In the genomic region with DNA sequence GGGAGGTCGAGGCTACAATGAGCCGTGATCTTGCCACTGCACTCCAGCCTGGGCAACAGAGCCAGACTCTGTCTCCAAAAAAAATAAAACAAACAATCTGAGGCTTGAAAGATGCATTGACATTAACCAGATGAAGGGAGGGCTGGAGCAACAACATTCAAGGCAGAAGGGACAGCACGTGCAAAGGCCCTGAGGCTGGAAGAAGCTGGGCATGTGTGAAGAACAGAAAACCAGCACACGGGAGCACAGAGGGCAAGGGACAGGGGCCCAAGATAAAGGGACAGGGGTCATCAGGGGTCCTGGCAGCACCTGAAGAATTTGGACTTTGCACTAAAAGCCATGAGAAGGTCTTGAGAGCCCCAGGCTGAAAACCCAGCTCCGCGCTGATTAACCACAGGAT, we compare ENCODE assay signal across 18 cellular contexts. TPM values are rescaled to one million over a fixed set of nuclear protein-coding genes. Genes with fewer than 3 reads are reported as not detected.
DNase-seq lines count a peak whose midpoint lies in the region; ATAC-seq, FAIRE-seq and TF ChIP-seq lines count a peak whose summit lies in the region.
"Had no signal": no experiment of that assay in that cellular context is flagged by ENCODE, and none has a peak within 500 bp of the region (broad histone marks: within the 10 kb centered on the region; RNA-seq: fewer than 3 reads in every experiment).

No MANE protein-coding gene starts in this region.

- peaks cover 22% of the 10 kb centered on the region for H3K4me1 Mint-ChIP-seq in stimulated activated naive CD8-positive, alpha-beta T cell treated with anti-CD3 and anti-CD28 coated beads, Interleukin-15, amount 100 ng/mL, for 72 hours
- peaks cover 43% of the 10 kb centered on the region for H3K4me1 Mint-ChIP-seq in mesothelial cell of epicardium

- H3K9me3 ChIP-seq in K562 (replicated peaks; ENCODE audit: control insufficient read depth, insufficient read depth, low read depth, low read length) = no peaks in the 10 kb centered on the region

- 39% methylated on average over 6 of the region's 6 CpGs for WGBS in K562 (ENCODE audit: insufficient coverage, low coverage, missing lambda C conversion rate)

- peaks cover 11 to 17% of the 10 kb centered on the region in 2 experiments; a peak in 4 of 5 replicates for H3K4me1 ChIP-seq in K562 (replicated peaks in 1 of 2; ENCODE audit: control insufficient read depth in 2 of 2, insufficient read depth in 2 of 2, low read length in 2 of 2)

- H3K9ac ChIP-seq in K562 (ENCODE audit: insufficient read depth in 1 of 2, low read depth in 2 of 2, low read length in 2 of 2) = no peak overlapping the region
- H3K9ac ChIP-seq: KMS-11 had no signal

- POLR2A ChIA-PET in K562 (lab: Yijun Ruan, JAX) = interaction anchor here (0.6 to 5.2 kb wide), 10 partner anchors 10 to 1531 kb away, joined by 3 to 29 read pairs (median 4); no protein-coding TSS in a partner anchor

- no peak for DNase-seq in stimulated activated naive CD8-positive, alpha-beta T cell treated with anti-CD3 and anti-CD28 coated beads, Interleukin-15, amount 100 ng/mL, for 72 hours
- no peak for DNase-seq in stimulated activated naive CD8-positive, alpha-beta T cell treated with anti-CD3 and anti-CD28 coated beads, Interleukin-15, Interleukin-2, amounts not matched to agents 100 U/mL and 50 U/mL, for 24 hours
- DNase-seq in K562 (ENCODE audit: extremely low read depth in 1 of 4, low spot score in 3 of 4) (no peak), mesothelial cell of epicardium (ENCODE audit: low spot score in 2 of 2, unreplicated experiment in 2 of 2) (no peak), SK-N-DZ (ENCODE audit: low spot score) (no peak), GM20000 (ENCODE audit: low spot score) (no peak)
- DNase-seq: 8988T; CD4-positive, alpha-beta memory T cell; DND-41; NCI-H1092; NCI-H526 had no signal

- no peaks in the 10 kb centered on the region for H4K20me1 ChIP-seq in K562 (replicated peaks; ENCODE audit: control insufficient read depth, insufficient read depth, low read length)

- H3K4me3 ChIP-seq in K562 = no peak overlapping the region
- H3K4me3 ChIP-seq: GM23338 had no signal

- CTCF ChIA-PET in K562 (lab: Yijun Ruan, JAX; ENCODE audit: low intra/inter-chr PET ratio) = no interaction called here

- no peak for TF ChIP-seq POLR2A in K562 (conservative IDR thresholded peaks at IDR 0.05)

- H3K36me3 ChIP-seq in K562 (ENCODE audit: control insufficient read depth, insufficient read depth, low read length) = no peaks in the 10 kb centered on the region

- H3K4me3 Mint-ChIP-seq in stimulated activated naive CD8-positive, alpha-beta T cell treated with anti-CD3 and anti-CD28 coated beads, Interleukin-15, amount 100 ng/mL, for 72 hours = no peak overlapping the region
- H3K4me3 Mint-ChIP-seq in mesothelial cell of epicardium = no peak overlapping the region
- H3K4me3 Mint-ChIP-seq: CD4-positive, alpha-beta memory T cell; GM23338 had no signal

- no peak for FAIRE-seq in K562 (lab: Jason Lieb, UNC)
- FAIRE-seq: D721Med, G401.6 had no signal

- H2AFZ ChIP-seq in K562 (ENCODE audit: low read depth, low read length) = no peak overlapping the region
- H2AFZ ChIP-seq: GM23338 had no signal

- peaks cover 20% of the 10 kb centered on the region for H3K27me3 Mint-ChIP-seq in stimulated activated naive CD8-positive, alpha-beta T cell treated with anti-CD3 and anti-CD28 coated beads, Interleukin-15, amount 100 ng/mL, for 72 hours
- no peaks in the 10 kb centered on the region for H3K27me3 Mint-ChIP-seq in mesothelial cell of epicardium (ENCODE audit: low read depth)
- H3K27me3 Mint-ChIP-seq: CD4-positive, alpha-beta memory T cell had no signal

- no peak overlapping the region for H3K27ac ChIP-seq in K562 (ENCODE audit: extremely low read depth, low read depth, low read length)
- H3K27ac ChIP-seq: KMS-11 had no signal

- no peak for TF ChIP-seq RAD21 in K562 (CRISPR knock-in tag; conservative IDR thresholded peaks at IDR 0.05 in 1 of 2, IDR thresholded peaks at IDR 0.05 in 1 of 2)

- BruUV-seq in K562 (replicated peaks; lab: Mats Ljungman, UMichigan) = no TSS peak

- in situ Hi-C loops in K562 (cut with MboI) = no loop called here

- no peaks in the 10 kb centered on the region for H3K9me1 ChIP-seq in K562 (ENCODE audit: control insufficient read depth, insufficient read depth, low read length)

- H3K9me3 Mint-ChIP-seq in stimulated activated naive CD8-positive, alpha-beta T cell treated with anti-CD3 and anti-CD28 coated beads, Interleukin-15, amount 100 ng/mL, for 72 hours = no peaks in the 10 kb centered on the region
- no peaks in the 10 kb centered on the region for H3K9me3 Mint-ChIP-seq in mesothelial cell of epicardium
- H3K9me3 Mint-ChIP-seq: CD4-positive, alpha-beta memory T cell; GM23338 had no signal

- no peaks in the 10 kb centered on the region for H3K79me2 ChIP-seq in K562 (ENCODE audit: control insufficient read depth, insufficient read depth, low read length)

- H3K27ac Mint-ChIP-seq in stimulated activated naive CD8-positive, alpha-beta T cell treated with anti-CD3 and anti-CD28 coated beads, Interleukin-15, amount 100 ng/mL, for 72 hours = peak overlapping the region; percentile 12 to 72
- peak overlapping the region; percentile 43 for H3K27ac Mint-ChIP-seq in mesothelial cell of epicardium
- H3K27ac Mint-ChIP-seq: CD4-positive, alpha-beta memory T cell; GM23338 had no signal

- intact Hi-C loops in K562 (cut with micrococcal nuclease) = no loop called here

- no peak for TF ChIP-seq CTCF in K562 (IDR thresholded peaks at IDR 0.05 in 2 of 3, conservative IDR thresholded peaks at IDR 0.05 in 1 of 3; ENCODE audit: insufficient read depth in 2 of 3, low read depth in 1 of 3, low read length in 3 of 3)
- TF ChIP-seq CTCF in mesothelial cell of epicardium (IDR thresholded peaks at IDR 0.05; ENCODE audit: unreplicated experiment) = no peak
- no peak for TF ChIP-seq CTCF in GM20000 (IDR thresholded peaks at IDR 0.05; ENCODE audit: extremely low read depth, missing control alignments)

- peaks cover 3% of the 10 kb centered on the region for H3K36me3 Mint-ChIP-seq in mesothelial cell of epicardium
- H3K36me3 Mint-ChIP-seq: CD4-positive, alpha-beta memory T cell had no signal

- H3K4me2 ChIP-seq in K562 (ENCODE audit: insufficient read depth, low read length) = no peak overlapping the region
- H3K4me2 ChIP-seq: GM23338, KMS-11 had no signal

- peaks cover 40 to 70% of the 10 kb centered on the region in 2 experiments; a peak in 4 of 5 replicates for H3K27me3 ChIP-seq in K562 (ENCODE audit: control insufficient read depth in 2 of 2, insufficient read depth in 2 of 2, low read length in 2 of 2)

- no peak for TF ChIP-seq EP300 in K562 (IDR thresholded peaks at IDR 0.05; ENCODE audit: low read length)

- ATAC-seq in stimulated activated naive CD8-positive, alpha-beta T cell treated with anti-CD3 and anti-CD28 coated beads, Interleukin-15, amount 100 ng/mL, for 72 hours = no peak
- ATAC-seq in stimulated activated naive CD8-positive, alpha-beta T cell treated with anti-CD3 and anti-CD28 coated beads, Interleukin-15, Interleukin-2, amounts not matched to agents 100 U/mL and 50 U/mL, for 24 hours = no peak
- no peak for ATAC-seq in K562
- ATAC-seq in GM19351 (IDR thresholded peaks at IDR 0.05; ENCODE audit: unreplicated experiment) = no peak
- no peak for ATAC-seq in HG03097 (IDR thresholded peaks at IDR 0.05; ENCODE audit: low FRiP score, unreplicated experiment)
- ATAC-seq: GM23338, HCT116 had no signal

RNA-seq across cellular contexts. Expression of a gene that starts 3.3 kb away (rescaled TPM):
- 0.28 TPM in 1 of 2 replicates, not detected in the other for total RNA-seq in K562 (2011; cell fraction: chromatin; rRNA removed; ENCODE audit: low replicate concordance)
- total RNA-seq in K562 (2011; cell fraction: nucleolus; rRNA removed) = not detected in 2 replicates
- total RNA-seq in K562 (2011; cell fraction: nucleoplasm; rRNA removed) = 0.22 TPM in 1 of 2 replicates, not detected in the other
- 0.08 TPM in 1 of 2 replicates, not detected in the other for total RNA-seq in K562 (2014; rRNA removed)
- total RNA-seq in K562 (2014; rRNA removed; fragmentation: Illumina TruSeq; extraction: Trizol) = not detected in 2 replicates
- not detected in 2 replicates for total RNA-seq in K562 (2015; rRNA removed; fragmentation: Illumina TruSeq; extraction: Trizol)
- not detected in 2 replicates for total RNA-seq in K562 (2021)
- polyA plus RNA-seq in K562 (2011; rRNA removed) = 0.05 and 0.13 TPM in 2 replicates
- 0.21 and 0.25 TPM in 2 replicates for polyA plus RNA-seq in K562 (2011; cell fraction: cytosol; rRNA removed)
- 0.07 TPM in 1 of 2 replicates, not detected in the other for polyA plus RNA-seq in K562 (2011; cell fraction: nucleus; rRNA removed)
- 0.10 and 0.30 TPM in 2 replicates for polyA plus RNA-seq in K562 (2012)
- 0.11 TPM in 1 of 2 replicates, not detected in the other for polyA plus RNA-seq in K562 (2014; fragmentation: Illumina TruSeq; extraction: Trizol)
- polyA plus RNA-seq in K562 (2014; fragmentation: Nextera tagmentation; extraction: Ambion mirVana) = not detected
- polyA plus RNA-seq in K562 (2014; rRNA removed) = not detected in 2 replicates
- 0.09 and 0.18 TPM in 2 replicates for polyA minus RNA-seq in K562 (2011; rRNA and poly(A)+ RNA removed)
- polyA minus RNA-seq in K562 (2011; cell fraction: cytosol; rRNA and poly(A)+ RNA removed) = 0.76 and 1.2 TPM in 2 replicates
- 0.33 and 0.40 TPM in 2 replicates for polyA minus RNA-seq in K562 (2011; cell fraction: nucleus; rRNA and poly(A)+ RNA removed)
- 28.4 to 30.1 TPM (median 29.6 TPM) in 3 replicates for total RNA-seq in mesothelial cell of epicardium
- not detected in 2 replicates for polyA plus RNA-seq in SK-N-DZ (2014; cell fraction: cytosol; rRNA removed)
- not detected in 2 replicates for polyA plus RNA-seq in SK-N-DZ (2014; cell fraction: nucleus; rRNA removed)
- total RNA-seq: CD4-positive, alpha-beta memory T cell had no signal
- polyA plus RNA-seq: CD4-positive, alpha-beta memory T cell had no signal

RNA-seq across cellular contexts. Expression of a gene that starts 53.4 kb away (rescaled TPM):
- 77.2 and 131 TPM in 2 replicates for total RNA-seq in K562 (2011; cell fraction: chromatin; rRNA removed; ENCODE audit: low replicate concordance)
- 102 and 116 TPM in 2 replicates for total RNA-seq in K562 (2011; cell fraction: nucleolus; rRNA removed)
- 91.4 and 101 TPM in 2 replicates for total RNA-seq in K562 (2011; cell fraction: nucleoplasm; rRNA removed)
- total RNA-seq in K562 (2014; rRNA removed) = 21.5 and 24.5 TPM in 2 replicates
- 23.4 and 23.9 TPM in 2 replicates for total RNA-seq in K562 (2014; rRNA removed; fragmentation: Illumina TruSeq; extraction: Trizol)
- 23.7 and 25.4 TPM in 2 replicates for total RNA-seq in K562 (2015; rRNA removed; fragmentation: Illumina TruSeq; extraction: Trizol)
- total RNA-seq in K562 (2021) = 28.6 and 28.7 TPM in 2 replicates
- polyA plus RNA-seq in K562 (2011; rRNA removed) = 28.9 and 36.5 TPM in 2 replicates
- polyA plus RNA-seq in K562 (2011; cell fraction: cytosol; rRNA removed) = 28.1 and 29.3 TPM in 2 replicates
- 23.9 and 27.6 TPM in 2 replicates for polyA plus RNA-seq in K562 (2011; cell fraction: nucleus; rRNA removed)
- 19.3 and 22.5 TPM in 2 replicates for polyA plus RNA-seq in K562 (2012)
- 24.6 and 27.0 TPM in 2 replicates for polyA plus RNA-seq in K562 (2014; fragmentation: Illumina TruSeq; extraction: Trizol)
- polyA plus RNA-seq in K562 (2014; fragmentation: Nextera tagmentation; extraction: Ambion mirVana) = 1 to 10 TPM; 4.2 to 6.9 TPM
- 28.1 and 29.2 TPM in 2 replicates for polyA plus RNA-seq in K562 (2014; rRNA removed)
- polyA minus RNA-seq in K562 (2011; rRNA and poly(A)+ RNA removed) = 27.4 and 40.5 TPM in 2 replicates
- 11.3 and 14.8 TPM in 2 replicates for polyA minus RNA-seq in K562 (2011; cell fraction: cytosol; rRNA and poly(A)+ RNA removed)
- polyA minus RNA-seq in K562 (2011; cell fraction: nucleus; rRNA and poly(A)+ RNA removed) = 19.0 and 21.8 TPM in 2 replicates
- total RNA-seq in mesothelial cell of epicardium = 15.3 to 18.0 TPM (median 16.1 TPM) in 3 replicates
- polyA plus RNA-seq in SK-N-DZ (2014; cell fraction: cytosol; rRNA removed) = 22.3 and 26.3 TPM in 2 replicates
- polyA plus RNA-seq in SK-N-DZ (2014; cell fraction: nucleus; rRNA removed) = 17.2 and 20.8 TPM in 2 replicates

Comparison
In these comparisons a context has a peak if more than half of its experiments do, and no peak if none do; other contexts are left out.
1. RNA of a gene that starts 3.3 kb away (total RNA-seq): 28.4 to 30.1 TPM in mesothelial cell of epicardium; 0.08 to 0.28 TPM in K562; every median in the first group is over 10 times any median in the second.